Comparison of ENCODE assay signal across 22 cellular contexts in genomic region chr10:67836972-67837371, GRCh38. TPM values are rescaled to one million over a fixed set of nuclear protein-coding genes. Genes with fewer than 3 reads are reported as not detected.
A peak's percentile ranks its signal among the peaks of the same experiment; 100 is the strongest.
DNase-seq lines count a peak whose midpoint lies in the region; ATAC-seq, FAIRE-seq and TF ChIP-seq lines count a peak whose summit lies in the region.
"Had no signal": no experiment of that assay in that cellular context is flagged by ENCODE, and none has a peak within 500 bp of the region (broad histone marks: within the 10 kb centered on the region; RNA-seq: fewer than 3 reads in every experiment).

No MANE protein-coding gene starts in this region.

- H3K27me3 ChIP-seq in DND-41 (ENCODE audit: insufficient read depth, low read length, poor library complexity): no peaks in the 10 kb centered on the region
- no peaks in the 10 kb centered on the region for H3K27me3 ChIP-seq in dorsolateral prefrontal cortex
- H3K27me3 ChIP-seq in effector memory CD4-positive, alpha-beta T cell (replicated peaks; ENCODE audit: control insufficient read depth, insufficient read depth, low read length, poor library complexity, severe bottlenecking): no peaks in the 10 kb centered on the region
- H3K27me3 ChIP-seq: gastroesophageal sphincter, left lung, suprapubic skin had no signal

- H3K27ac ChIP-seq in DND-41 (ENCODE audit: low read length) (no peak overlapping the region), dorsolateral prefrontal cortex (peak overlapping the region in 3 of 59 donors; percentile 1 to 70 (median 22))
- H3K27ac ChIP-seq in effector memory CD4-positive, alpha-beta T cell (ENCODE audit: insufficient read depth, low read length, poor library complexity, severe bottlenecking): no peak overlapping the region
- H3K27ac ChIP-seq: left lung, skin epidermis, suprapubic skin had no signal

- no peak overlapping the region for H3K27ac Mint-ChIP-seq in osteocyte (ENCODE audit: unreplicated experiment)
- H3K27ac Mint-ChIP-seq: B cell had no signal

- ATAC-seq in DND-41 (ENCODE audit: insufficient read depth, low read depth): no peak
- ATAC-seq: gastroesophageal sphincter, left lung had no signal

- H3K4me3 Mint-ChIP-seq in osteocyte (ENCODE audit: unreplicated experiment): peak overlapping the region; percentile 29
- H3K4me3 Mint-ChIP-seq: B cell had no signal

- no peaks in the 10 kb centered on the region for H4K20me1 ChIP-seq in DND-41 (ENCODE audit: insufficient read depth, low read length)

- TF ChIP-seq CTCF in DND-41 (IDR thresholded peaks at IDR 0.05; ENCODE audit: borderline replicate concordance, extremely low read depth, low read length, poor library complexity, severe bottlenecking) (no peak), NB4 (IDR thresholded peaks at IDR 0.05; ENCODE audit: low read depth, low read length) (no peak), dorsolateral prefrontal cortex (IDR thresholded peaks at IDR 0.05 in 54 of 56, conservative IDR thresholded peaks at IDR 0.05 in 2 of 56; ENCODE audit: low read depth in 1 of 56, partially characterized antibody in 56 of 56) (no peak), osteocyte (IDR thresholded peaks at IDR 0.05) (no peak)

- FAIRE-seq in RCC 7860 (lab: Jason Lieb, UNC): no peak

- intact Hi-C loops in dorsolateral prefrontal cortex (cut with DNase I): no loop called here

- no peaks in the 10 kb centered on the region for H3K36me3 ChIP-seq in DND-41 (ENCODE audit: insufficient read depth, low read length)
- H3K36me3 ChIP-seq in effector memory CD4-positive, alpha-beta T cell (ENCODE audit: control insufficient read depth, insufficient read depth, low read length): no peaks in the 10 kb centered on the region
- H3K36me3 ChIP-seq: gastroesophageal sphincter, left lung, suprapubic skin had no signal

- H3K4me3 ChIP-seq in DND-41 (ENCODE audit: low read depth in 1 of 2, low read length in 2 of 2) (peak overlapping the region in 1 of 2 experiments; percentile 34; a peak in 1 of 4 replicates), NB4 (ENCODE audit: low read depth, low read length) (peak overlapping the region; percentile 85), dorsolateral prefrontal cortex (peak overlapping the region; percentile 33 to 73 (median 59))
- H3K4me3 ChIP-seq in effector memory CD4-positive, alpha-beta T cell (ENCODE audit: insufficient read depth, low read depth, low read length, poor library complexity, severe bottlenecking): no peak overlapping the region
- H3K4me3 ChIP-seq: skin epidermis had no signal

- H3K27me3 Mint-ChIP-seq in osteocyte (ENCODE audit: unreplicated experiment): no peaks in the 10 kb centered on the region
- H3K27me3 Mint-ChIP-seq: B cell had no signal

- H3K9me3 ChIP-seq in DND-41 (ENCODE audit: insufficient read depth, low read length, severe bottlenecking): no peaks in the 10 kb centered on the region
- H3K9me3 ChIP-seq in effector memory CD4-positive, alpha-beta T cell (ENCODE audit: control insufficient read depth, low read length): no peaks in the 10 kb centered on the region
- H3K9me3 ChIP-seq: gastroesophageal sphincter, left lung, suprapubic skin had no signal

- peaks cover 8% of the 10 kb centered on the region for H3K9me3 Mint-ChIP-seq in osteocyte (ENCODE audit: unreplicated experiment)

- no peak for DNase-seq in DND-41
- no peak for DNase-seq in NB4 (ENCODE audit: low read depth)
- no peak for DNase-seq in dorsolateral prefrontal cortex
- DNase-seq in osteocyte (ENCODE audit: extremely low spot score, unreplicated experiment): no peak
- no peak for DNase-seq in effector memory CD4-positive, alpha-beta T cell
- DNase-seq in GM03348 (ENCODE audit: low spot score): no peak
- no peak for DNase-seq in RCC 7860 (ENCODE audit: low spot score)
- DNase-seq: activated CD4-positive, CD25-positive, alpha-beta regulatory T cell treated with anti-CD3 and anti-CD28 coated beads, Interleukin-2, amount 50 U/mL, for 72 hours; activated CD8-positive, alpha-beta memory T cell treated with anti-CD3 and anti-CD28 coated beads, Interleukin-2, amount 50 U/mL, for 4 hours; activated effector memory CD4-positive, alpha-beta T cell treated with Interleukin-2 at 50 U/mL for 16 hours; HCEC 1CT; KBM-7; left lung; NCI-H1092; NCI-H2081 treated with DMSO at 0.1 percent for 48 hours; NCI-H524 treated with DMSO at 0.1 percent for 48 hours; SHP77 treated with DMSO at 0.1 percent for 48 hours; T-helper 9 cell had no signal

- H3K9ac ChIP-seq in DND-41 (ENCODE audit: low read depth, low read length): no peak overlapping the region

- TF ChIP-seq POLR2A in NB4 (IDR thresholded peaks at IDR 0.05; ENCODE audit: extremely low read depth, insufficient read length): no peak

- peaks cover 14% of the 10 kb centered on the region; the same call in 1 of the 2 replicates for H3K4me1 ChIP-seq in DND-41 (ENCODE audit: insufficient read depth, low read length)
- no peaks in the 10 kb centered on the region for H3K4me1 ChIP-seq in effector memory CD4-positive, alpha-beta T cell (ENCODE audit: control insufficient read depth, insufficient read depth, low read length, poor library complexity, severe bottlenecking)
- H3K4me1 ChIP-seq: left lung, suprapubic skin had no signal

- peaks cover 18% of the 10 kb centered on the region for H3K4me1 Mint-ChIP-seq in osteocyte (ENCODE audit: unreplicated experiment)

- H3K79me2 ChIP-seq in DND-41 (ENCODE audit: insufficient read depth, low read length): no peaks in the 10 kb centered on the region

- no peaks in the 10 kb centered on the region for H3K36me3 Mint-ChIP-seq in osteocyte (ENCODE audit: unreplicated experiment)

- H2AFZ ChIP-seq in DND-41 (ENCODE audit: low read depth, low read length): no peak overlapping the region

- H3K4me2 ChIP-seq in DND-41 (ENCODE audit: insufficient read depth, low read length): peak overlapping the region; percentile 64; the same call in 1 of the 2 replicates

RNA-seq across cellular contexts. Expression of gene DNAJC12, which starts 1.0 kb away (rescaled TPM):
- total RNA-seq in dorsolateral prefrontal cortex (10 to 100 TPM; 16.5 to 48.4 (median 31.9) TPM), osteocyte (9.5 and 12.0 TPM in 2 replicates)
- total RNA-seq: B cell had no signal

RNA-seq across cellular contexts. Expression of gene SIRT1, which starts 47.5 kb away (rescaled TPM):
- total RNA-seq in dorsolateral prefrontal cortex: 10 to 100 TPM; 14.8 to 41.9 (median 25.2) TPM
- 23.9 and 25.6 TPM in 2 replicates for total RNA-seq in osteocyte
